ENCODE assay signal across 9 cellular contexts in genomic region chr15:77059761-77060345, GRCh38. TPM values are rescaled to one million over a fixed set of nuclear protein-coding genes. Genes with fewer than 3 reads are reported as not detected.
DNase-seq lines count a peak whose midpoint lies in the region; ATAC-seq, FAIRE-seq and TF ChIP-seq lines count a peak whose summit lies in the region.
"Had no signal": no experiment of that assay in that cellular context is flagged by ENCODE, and none has a peak within 500 bp of the region (broad histone marks: within the 10 kb centered on the region; RNA-seq: fewer than 3 reads in every experiment).

No MANE protein-coding gene starts in this region.

- TF ChIP-seq CTCF in BE2C (IDR thresholded peaks at IDR 0.05; ENCODE audit: low read depth, low read length) (no peak), endothelial cell of umbilical vein (IDR thresholded peaks at IDR 0.05; ENCODE audit: extremely low read depth in 1 of 2, insufficient read depth in 1 of 2, low read depth in 1 of 2, low read length in 2 of 2) (no peak), endothelial cell (IDR thresholded peaks at IDR 0.05; ENCODE audit: unreplicated experiment) (no peak)

- no peak overlapping the region for H3K4me3 Mint-ChIP-seq in endothelial cell (ENCODE audit: unreplicated experiment)
- no peak overlapping the region for H3K4me3 Mint-ChIP-seq in natural killer cell treated with Interleukin-12 subunit alpha and Interleukin-12 subunit beta and Interleukin-15 and Interleukin-18, amount 100 ng/mL, for 72 hours
- H3K4me3 Mint-ChIP-seq in T-cell = no peak overlapping the region

- no peaks in the 10 kb centered on the region for H3K27me3 ChIP-seq in BE2C
- no peaks in the 10 kb centered on the region for H3K27me3 ChIP-seq in endothelial cell of umbilical vein (ENCODE audit: control insufficient read depth in 2 of 2, insufficient read depth in 2 of 2, low read length in 2 of 2)

- peaks cover 8% of the 10 kb centered on the region for H3K4me1 ChIP-seq in BE2C
- H3K4me1 ChIP-seq in endothelial cell of umbilical vein (ENCODE audit: control insufficient read depth, extremely low read depth, insufficient read depth, low read length) = peaks cover 20% of the 10 kb centered on the region

- intact Hi-C loops in endothelial cell of umbilical vein (cut with micrococcal nuclease) = no loop called here

- BruUV-seq in endothelial cell of umbilical vein (replicated peaks; lab: Mats Ljungman, UMichigan) = no TSS peak

- FAIRE-seq in endothelial cell of umbilical vein (lab: Jason Lieb, UNC) = no peak

- CTCF ChIA-PET in endothelial cell of umbilical vein (lab: Charles Lee) = interaction anchor here (1.1 to 4.1 kb wide), 10 partner anchors 9 to 483 kb away, joined by 3 to 19 read pairs (median 6); no protein-coding TSS in a partner anchor
- CTCF ChIA-PET in T-cell (lab: Charles Lee) = interaction anchor here in 1 of 2 donors (0.6 to 1.5 kb wide), 4 partner anchors 8 to 251 kb away, joined by 3 to 6 read pairs (median 3); no protein-coding TSS in a partner anchor

- H3K27me3 Mint-ChIP-seq in endothelial cell (ENCODE audit: unreplicated experiment) (no peaks in the 10 kb centered on the region), T-cell (no peaks in the 10 kb centered on the region)
- no peaks in the 10 kb centered on the region for H3K27me3 Mint-ChIP-seq in natural killer cell treated with Interleukin-12 subunit alpha and Interleukin-12 subunit beta and Interleukin-15 and Interleukin-18, amount 100 ng/mL, for 72 hours

- H3K4me1 Mint-ChIP-seq in endothelial cell (ENCODE audit: unreplicated experiment) = peaks cover 11% of the 10 kb centered on the region
- peaks cover 42 to 48% of the 10 kb centered on the region in 2 donors for H3K4me1 Mint-ChIP-seq in natural killer cell treated with Interleukin-12 subunit alpha and Interleukin-12 subunit beta and Interleukin-15 and Interleukin-18, amount 100 ng/mL, for 72 hours (ENCODE audit: low read depth in 2 of 2)
- H3K4me1 Mint-ChIP-seq in T-cell = peaks cover 14 to 42% (median 28%) of the 10 kb centered on the region in 3 donors

- no peaks in the 10 kb centered on the region for H3K9me3 Mint-ChIP-seq in endothelial cell (ENCODE audit: unreplicated experiment)
- H3K9me3 Mint-ChIP-seq in natural killer cell treated with Interleukin-12 subunit alpha and Interleukin-12 subunit beta and Interleukin-15 and Interleukin-18, amount 100 ng/mL, for 72 hours = no peaks in the 10 kb centered on the region
- H3K9me3 Mint-ChIP-seq in T-cell = no peaks in the 10 kb centered on the region

- peaks cover 3% of the 10 kb centered on the region for H4K20me1 ChIP-seq in endothelial cell of umbilical vein (replicated peaks; ENCODE audit: control insufficient read depth, extremely low read depth, insufficient read depth, low read length)

- H3K27ac ChIP-seq in endothelial cell of umbilical vein (ENCODE audit: insufficient read depth, low read depth, low read length) = no peak overlapping the region

- no peak overlapping the region for H2AFZ ChIP-seq in endothelial cell of umbilical vein (ENCODE audit: low read depth, low read length)

- H3K9me3 ChIP-seq in BE2C (no peaks in the 10 kb centered on the region), endothelial cell of umbilical vein (replicated peaks; ENCODE audit: control insufficient read depth, insufficient read depth, low read length) (no peaks in the 10 kb centered on the region)

- peaks cover 72% of the 10 kb centered on the region for H3K79me2 ChIP-seq in endothelial cell of umbilical vein (ENCODE audit: control insufficient read depth, insufficient read depth, low read length)

- dilution Hi-C loops in endothelial cell of umbilical vein (cut with MboI; ENCODE audit: extremely low pct_ligation_motif_present, low sequenced_read_pairs) = no loop called here

- H3K36me3 ChIP-seq in BE2C (peaks cover 14% of the 10 kb centered on the region), endothelial cell of umbilical vein (ENCODE audit: control insufficient read depth in 2 of 2, extremely low read depth in 1 of 2, insufficient read depth in 2 of 2, low read length in 2 of 2) (no peaks in the 10 kb centered on the region)

- no peak overlapping the region for H3K9ac ChIP-seq in endothelial cell of umbilical vein (replicated peaks; ENCODE audit: extremely low read depth, insufficient read depth, low read length)

- ATAC-seq in HG03432 (IDR thresholded peaks at IDR 0.05; ENCODE audit: unreplicated experiment) (peak; percentile 71), T-cell (replicated peaks in 1 of 4) (no peak)
- no peak for ATAC-seq in natural killer cell treated with Interleukin-12 subunit alpha and Interleukin-12 subunit beta and Interleukin-15 and Interleukin-18, amount 100 ng/mL, for 72 hours

- TF ChIP-seq POLR2A in endothelial cell of umbilical vein (IDR thresholded peaks at IDR 0.05; ENCODE audit: low read depth, low read length) = no peak

- no peak overlapping the region for H3K4me2 ChIP-seq in endothelial cell of umbilical vein (ENCODE audit: insufficient read depth, low read length)

- DNase-seq in BE2C (peak; percentile 18), GM19238 (ENCODE audit: insufficient read length, low spot score) (peak; percentile 41), endothelial cell of umbilical vein (ENCODE audit: low read depth, low spot score) (peak; percentile 61), endothelial cell (ENCODE audit: low spot score) (no peak), T-cell (no peak)
- DNase-seq in natural killer cell treated with Interleukin-12 subunit alpha and Interleukin-12 subunit beta and Interleukin-15 and Interleukin-18, amount 100 ng/mL, for 72 hours (ENCODE audit: low spot score) = no peak
- no peak for DNase-seq in activated CD4-positive, CD25-positive, alpha-beta regulatory T cell treated with anti-CD3 and anti-CD28 coated beads, Interleukin-2, amount 50 U/mL, for 72 hours
- DNase-seq: NCI-H69 had no signal

- H3K9me1 ChIP-seq in endothelial cell of umbilical vein (replicated peaks; ENCODE audit: control insufficient read depth, extremely low read depth, insufficient read depth, low read length) = no peaks in the 10 kb centered on the region

- H3K36me3 Mint-ChIP-seq in endothelial cell (ENCODE audit: low read depth, unreplicated experiment) (no peaks in the 10 kb centered on the region), T-cell (no peaks in the 10 kb centered on the region)
- H3K36me3 Mint-ChIP-seq in natural killer cell treated with Interleukin-12 subunit alpha and Interleukin-12 subunit beta and Interleukin-15 and Interleukin-18, amount 100 ng/mL, for 72 hours = no peaks in the 10 kb centered on the region

- POLR2A ChIA-PET in endothelial cell of umbilical vein (lab: Charles Lee) (interaction anchor here (1.5 kb wide), 1 partner anchor 11 kb away, joined by 6 read pairs; the partner anchor contains the start of gene TSPAN3), T-cell (lab: Charles Lee) (interaction anchor here in 1 of 2 donors (1.2 kb wide), 1 partner anchor 11 kb away, joined by 3 read pairs; the partner anchor contains the start of gene TSPAN3)

- no peak overlapping the region for H3K4me3 ChIP-seq in BE2C (ENCODE audit: low read depth, low read length)
- H3K4me3 ChIP-seq in endothelial cell of umbilical vein (replicated peaks in 1 of 3; ENCODE audit: insufficient read depth in 1 of 3, low read depth in 1 of 3, low read length in 3 of 3) = no peak overlapping the region

- H3K27ac Mint-ChIP-seq in endothelial cell (ENCODE audit: unreplicated experiment) = no peak overlapping the region
- peak overlapping the region in 1 of 2 donors; percentile 16 for H3K27ac Mint-ChIP-seq in natural killer cell treated with Interleukin-12 subunit alpha and Interleukin-12 subunit beta and Interleukin-15 and Interleukin-18, amount 100 ng/mL, for 72 hours
- H3K27ac Mint-ChIP-seq in T-cell = no peak overlapping the region

TF ChIP-seq in endothelial cell of umbilical vein, 7 proteins besides CTCF, POLR2A, EP300 and RAD21:
- no peak for TF ChIP-seq GATA2 (IDR thresholded peaks at IDR 0.05; ENCODE audit: insufficient read depth, insufficient read length, low read depth, low read length)
- TF ChIP-seq EZH2 (IDR thresholded peaks at IDR 0.05; ENCODE audit: borderline replicate concordance, low read depth, low read length, severe bottlenecking) = no peak
- TF ChIP-seq POLR2AphosphoS5 (IDR thresholded peaks at IDR 0.05; ENCODE audit: insufficient read depth, low read depth, low read length) = no peak
- TF ChIP-seq JUN (IDR thresholded peaks at IDR 0.05; ENCODE audit: borderline replicate concordance, insufficient read depth, insufficient read length, low read depth) = no peak
- TF ChIP-seq MYC (IDR thresholded peaks at IDR 0.05; ENCODE audit: low read depth, low read length) = no peak
- TF ChIP-seq FOS (IDR thresholded peaks at IDR 0.05; ENCODE audit: borderline replicate concordance, insufficient read depth, low read length) = no peak
- TF ChIP-seq MAX (IDR thresholded peaks at IDR 0.05; ENCODE audit: insufficient read depth, insufficient read length) = no peak

RNA-seq across cellular contexts. Expression of gene TSPAN3, which starts 11.1 kb away (rescaled TPM):
- polyA plus RNA-seq in BE2C (2012; ENCODE audit: insufficient read depth, insufficient read length, low read depth) = 387 TPM
- total RNA-seq in endothelial cell of umbilical vein (202 and 215 TPM in 2 replicates), endothelial cell (ENCODE audit: unreplicated experiment) (140 TPM), T-cell (10 to 100 TPM; 12.7 to 26.3 (median 25.0) TPM)
- polyA plus RNA-seq in endothelial cell of umbilical vein = 540 and 606 TPM in 2 replicates
- 355 and 426 TPM in 2 replicates for polyA plus RNA-seq in endothelial cell of umbilical vein (2011; cell fraction: cytosol; rRNA removed)
- 183 and 205 TPM in 2 replicates for polyA plus RNA-seq in endothelial cell of umbilical vein (2011; cell fraction: nucleus; rRNA removed)
- 245 and 300 TPM in 2 replicates for polyA plus RNA-seq in endothelial cell of umbilical vein (2012)
- polyA minus RNA-seq in endothelial cell of umbilical vein = 517 and 589 TPM in 2 replicates
- polyA minus RNA-seq in endothelial cell of umbilical vein (2011; cell fraction: cytosol; rRNA and poly(A)+ RNA removed) = 73.8 TPM
- 67.3 and 107 TPM in 2 replicates for polyA minus RNA-seq in endothelial cell of umbilical vein (2011; cell fraction: nucleus; rRNA and poly(A)+ RNA removed)
- 10 to 100 TPM; 49.3 to 54.9 TPM for total RNA-seq in natural killer cell treated with Interleukin-12 subunit alpha and Interleukin-12 subunit beta and Interleukin-15 and Interleukin-18, amount 100 ng/mL, for 72 hours

Comparison
In these comparisons a context has a peak if more than half of its experiments do, and no peak if none do; other contexts are left out.
1. DNase-seq: peak in BE2C (single experiment), GM19238 (single experiment) and endothelial cell of umbilical vein (single experiment); none in endothelial cell (single experiment), natural killer cell treated with Interleukin-12 subunit alpha and Interleukin-12 subunit beta and Interleukin-15 and Interleukin-18, amount 100 ng/mL, for 72 hours (single experiment), T-cell (0 of 34) and activated CD4-positive, CD25-positive, alpha-beta regulatory T cell treated with anti-CD3 and anti-CD28 coated beads, Interleukin-2, amount 50 U/mL, for 72 hours (single experiment).